ENCODE assay signal across 6 cellular contexts in genomic region chr9:33614001-33614687, GRCh38.
"Had no signal": no experiment of that assay in that cellular context is flagged by ENCODE, and none has a peak within 500 bp of the region (broad histone marks: within the 10 kb centered on the region; RNA-seq: fewer than 3 reads in every experiment).

No MANE protein-coding gene starts in this region.

- H3K9me3 ChIP-seq: HAP-1 had no signal

- H3K9ac ChIP-seq: GM23248 had no signal

- H3K27ac ChIP-seq: GM23248 had no signal

- H2AFZ ChIP-seq: GM23248 had no signal

- DNase-seq: GM23248, GOT3, H7 had no signal

- ATAC-seq: HCT116, K562 had no signal

- H3K4me1 ChIP-seq: HAP-1 had no signal

- H3K36me3 ChIP-seq: HAP-1 had no signal

- H3K4me3 ChIP-seq: GM23248, HAP-1, K562 had no signal
